In the genomic region with DNA sequence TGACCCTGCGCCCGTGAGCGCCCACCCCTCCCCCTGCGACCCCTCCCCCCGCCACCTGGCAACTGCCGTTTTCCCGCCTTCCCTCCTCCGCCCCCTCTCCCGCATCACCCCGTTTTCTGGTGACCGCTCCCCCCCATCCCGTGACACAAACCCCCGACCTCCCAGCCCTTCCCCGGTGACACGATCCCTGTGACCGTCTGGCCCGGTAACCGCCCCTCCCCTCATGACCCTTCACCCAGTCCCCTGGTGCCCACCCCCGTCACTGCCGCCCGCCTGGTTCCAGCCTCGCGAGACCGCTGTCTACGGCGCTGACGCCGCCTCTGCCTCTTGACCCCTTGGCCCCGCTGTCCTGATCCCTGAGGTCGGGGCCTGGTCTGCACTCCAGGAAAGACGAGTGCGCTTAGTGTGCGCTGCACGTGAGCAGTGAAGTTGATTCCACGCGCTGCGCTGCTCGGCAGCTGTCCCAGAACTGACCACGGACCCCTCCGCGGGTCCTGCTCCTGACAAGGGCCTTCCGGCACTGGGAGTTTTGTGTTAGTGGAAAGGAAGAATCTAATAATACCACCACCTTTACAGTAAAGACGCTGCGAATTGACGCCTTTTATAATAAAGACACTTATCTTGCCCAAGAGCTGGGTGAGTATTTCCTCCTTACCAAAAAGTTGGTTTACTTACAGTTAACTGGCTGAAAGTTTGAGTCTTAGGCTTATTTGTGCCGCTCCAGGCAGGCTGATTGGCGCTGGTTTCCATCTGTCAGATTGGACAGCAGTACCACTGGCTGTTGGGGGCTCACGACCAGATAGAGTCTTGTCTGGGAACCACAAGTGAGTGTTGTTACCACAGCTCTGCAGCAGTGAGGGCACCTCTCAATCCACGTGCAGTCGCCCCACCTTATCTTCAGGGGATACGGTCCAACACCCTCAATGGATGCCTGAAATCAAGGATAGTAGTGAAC, we compare ENCODE assay signal across 8 cellular contexts. TPM values are rescaled to one million over a fixed set of nuclear protein-coding genes. Genes with fewer than 3 reads are reported as not detected.
DNase-seq lines count a peak whose midpoint lies in the region; ATAC-seq and TF ChIP-seq lines count a peak whose summit lies in the region.

No MANE protein-coding gene starts in this region.

- H2BK5ac ChIP-seq in trophoblast cell (ENCODE audit: low read depth, low read length, poor library complexity): no peak overlapping the region

- H3K4me1 ChIP-seq in trophoblast cell (ENCODE audit: control insufficient read depth in 1 of 2, insufficient read depth in 2 of 2, low read length in 2 of 2): peaks cover 3 to 4% of the 10 kb centered on the region in 2 experiments
- H3K4me1 ChIP-seq in aorta (ENCODE audit: control insufficient read depth in 1 of 2, insufficient read depth in 2 of 2, low read length in 2 of 2): no peaks in the 10 kb centered on the region

- H3K4ac ChIP-seq in trophoblast cell (ENCODE audit: low read depth, low read length): no peak overlapping the region

- H2BK120ac ChIP-seq in trophoblast cell (ENCODE audit: insufficient read depth, low read length, poor library complexity): no peak overlapping the region

- H2BK12ac ChIP-seq in trophoblast cell (ENCODE audit: low read length): no peak overlapping the region

- no peaks in the 10 kb centered on the region; the same call in 1 of the 2 replicates for H3K27me3 Mint-ChIP-seq in HFFc6 (ENCODE audit: insufficient read depth)

- H4K91ac ChIP-seq in trophoblast cell (ENCODE audit: low read depth, low read length): peak overlapping the region; percentile 98

- H3K36me3 Mint-ChIP-seq in HFFc6 (ENCODE audit: low read depth): peaks cover 8% of the 10 kb centered on the region

- DNase-seq in DMS53 treated with DMSO at 0.1 percent for 48 hours (lab: John Stamatoyannopoulos, UW; ENCODE audit: unreplicated experiment) (peak; percentile 8), HFFc6 (peak; percentile 18), RPMI8226 (peak; percentile 53), Right ventricle myocardium inferior (ENCODE audit: missing footprints) (peak; percentile 81), trophoblast cell (peak; percentile 40 to 51), aorta (peak; percentile 78 to 94), DMS153 treated with DMSO at 0.1 percent for 48 hours (lab: John Stamatoyannopoulos, UW; ENCODE audit: unreplicated experiment) (no peak)
- peak; percentile 48 for DNase-seq in activated naive CD4-positive, alpha-beta T cell treated with anti-CD3 and anti-CD28 coated beads, Interleukin-2, amount 50 U/mL, for 16 hours

- H3K79me2 ChIP-seq in trophoblast cell (ENCODE audit: control insufficient read depth, insufficient read depth, low read length, poor library complexity): peaks cover 3% of the 10 kb centered on the region

- intact Hi-C loops in Right ventricle myocardium inferior (cut with DNase I) (no loop called here), aorta (cut with DNase I) (no loop called here)

- no peaks in the 10 kb centered on the region for H3K9me3 Mint-ChIP-seq in HFFc6

- no peak for TF ChIP-seq CTCF in HFFc6 (IDR thresholded peaks at IDR 0.05)

- H3K9me3 ChIP-seq in trophoblast cell (ENCODE audit: insufficient read depth, low read depth, low read length): peaks cover 2% of the 10 kb centered on the region
- H3K9me3 ChIP-seq in aorta (ENCODE audit: control insufficient read depth, low read length): no peaks in the 10 kb centered on the region

- no peak overlapping the region for H3K14ac ChIP-seq in trophoblast cell (ENCODE audit: low read length)

- peak overlapping the region; percentile 62 for H3K4me2 ChIP-seq in trophoblast cell (ENCODE audit: low read length)

- no peak overlapping the region for H4K12ac ChIP-seq in trophoblast cell (ENCODE audit: low read depth, low read length)

- WGBS in trophoblast cell (ENCODE audit: extremely low coverage, insufficient coverage, insufficient read length): no CpG with 5 or more reads among the region's 51 CpGs
- 4 to 6% methylated on average over 41 to 51 of the region's 51 CpGs for WGBS in aorta, 2 donors

- peak overlapping the region; percentile 62 for H3K9ac ChIP-seq in trophoblast cell (ENCODE audit: low read length)

- no peak overlapping the region for H2AFZ ChIP-seq in trophoblast cell (ENCODE audit: insufficient read depth, low read length, poor library complexity)

- H3K4me3 ChIP-seq in trophoblast cell (ENCODE audit: low read depth, low read length) (peak overlapping the region; percentile 100), aorta (ENCODE audit: low read length in 2 of 2) (peak overlapping the region; percentile 66 to 90)

- H3K4me3 Mint-ChIP-seq in HFFc6: peak overlapping the region; percentile 90

- H3K27me3 ChIP-seq in trophoblast cell (ENCODE audit: insufficient read depth, low read length) (no peaks in the 10 kb centered on the region), aorta (ENCODE audit: control insufficient read depth in 1 of 2, insufficient read depth in 2 of 2, low read length in 1 of 2) (no peaks in the 10 kb centered on the region)

- H3K27ac Mint-ChIP-seq in HFFc6: peak overlapping the region; percentile 90

- ATAC-seq in Right ventricle myocardium inferior (peak; percentile 66), aorta (ENCODE audit: low FRiP score) (peak; percentile 85)

- no peak overlapping the region for H3K18ac ChIP-seq in trophoblast cell (ENCODE audit: low read length)

- H3K23ac ChIP-seq in trophoblast cell (ENCODE audit: low read length): no peak overlapping the region

- no peak overlapping the region for H2AK5ac ChIP-seq in trophoblast cell (ENCODE audit: low read length)

- no peak overlapping the region for H4K8ac ChIP-seq in trophoblast cell (ENCODE audit: low read depth, low read length)

- peak overlapping the region; percentile 92 for H3K27ac ChIP-seq in trophoblast cell (ENCODE audit: low read depth, low read length)
- H3K27ac ChIP-seq in aorta (ENCODE audit: low read depth in 1 of 2, low read length in 2 of 2): peak overlapping the region in 1 of 2 donors; percentile 3

- peaks cover 24% of the 10 kb centered on the region for H3K4me1 Mint-ChIP-seq in HFFc6 (ENCODE audit: low read depth)

- H3K36me3 ChIP-seq in trophoblast cell (ENCODE audit: control insufficient read depth in 1 of 2, insufficient read depth in 2 of 2, low read length in 2 of 2) (peaks cover 6 to 8% of the 10 kb centered on the region in 2 experiments), aorta (ENCODE audit: control insufficient read depth in 1 of 2, insufficient read depth in 2 of 2, low read length in 1 of 2) (peaks cover 0 to 2% of the 10 kb centered on the region in 2 donors)

- H3K79me1 ChIP-seq in trophoblast cell (ENCODE audit: low read length): peaks cover 3% of the 10 kb centered on the region

RNA-seq across cellular contexts. Expression of a gene that starts 59.2 kb away (rescaled TPM):
- total RNA-seq in HFFc6 (2021; fragmentation: NEBNext Ultra II Directional; extraction: Animal tissue kit (Norgen Biotek cat#: 25700)): 10 to 100 TPM; 13.8 to 18.3 (median 16.8) TPM
- total RNA-seq in Right ventricle myocardium inferior (10.4 TPM), aorta (10 to 100 TPM; 14.3 to 14.9 TPM)
- polyA plus RNA-seq in trophoblast cell (2013): 6.5 and 6.9 TPM in 2 replicates
- polyA plus RNA-seq in aorta: 10 to 100 TPM in 1 of 2 donors, 1 to 10 TPM in 1; 3.3 to 32.4 TPM

RNA-seq across cellular contexts. Expression of a gene that starts 59.3 kb away (rescaled TPM):
- 10 to 100 TPM; 25.8 to 33.5 (median 31.3) TPM for total RNA-seq in HFFc6 (2021; fragmentation: NEBNext Ultra II Directional; extraction: Animal tissue kit (Norgen Biotek cat#: 25700))
- total RNA-seq in Right ventricle myocardium inferior (9.2 TPM), aorta (10 to 100 TPM; 10.8 to 12.3 TPM)
- 22.0 and 22.3 TPM in 2 replicates for polyA plus RNA-seq in trophoblast cell (2013)
- polyA plus RNA-seq in aorta: 10 to 100 TPM in 1 of 2 donors, 1 to 10 TPM in 1; 7.5 to 50.3 TPM
